ENCODE assay signal across 13 cellular contexts in the genomic region with DNA sequence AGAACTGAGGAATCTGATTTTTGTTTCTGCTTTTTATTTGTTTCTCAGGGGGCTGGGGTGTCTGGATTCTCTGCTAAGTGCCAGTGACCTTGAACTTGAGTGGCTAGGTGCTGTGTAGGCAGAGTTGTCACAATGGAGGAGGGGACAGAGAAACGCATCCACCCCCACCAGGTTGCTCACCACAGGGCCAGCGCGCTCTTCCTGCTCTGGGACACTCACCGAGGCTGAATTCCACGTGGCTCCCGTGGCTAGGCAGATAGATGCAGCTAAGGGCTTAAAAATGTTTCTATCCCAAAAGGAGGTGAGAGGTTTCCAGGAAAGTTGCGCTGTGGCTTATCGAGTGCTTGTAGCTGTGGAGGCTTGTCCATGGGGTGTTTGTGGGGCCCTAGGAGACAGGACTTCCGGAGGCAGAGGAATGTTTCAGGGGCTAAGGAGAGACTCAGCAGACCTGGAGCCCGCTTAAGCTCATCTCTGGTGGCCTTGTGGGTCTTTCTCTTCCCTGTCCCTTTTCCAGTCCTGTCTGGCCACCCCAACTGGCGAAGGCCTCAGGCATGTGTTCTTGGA. TPM values are rescaled to one million over a fixed set of nuclear protein-coding genes. Genes with fewer than 3 reads are reported as not detected.
DNase-seq lines count a peak whose midpoint lies in the region; ATAC-seq and TF ChIP-seq lines count a peak whose summit lies in the region.
"Had no signal": no experiment of that assay in that cellular context is flagged by ENCODE, and none has a peak within 500 bp of the region (broad histone marks: within the 10 kb centered on the region; RNA-seq: fewer than 3 reads in every experiment).

No MANE protein-coding gene starts in this region.

- TF ChIP-seq CTCF in Caco-2 (IDR thresholded peaks at IDR 0.05; ENCODE audit: insufficient read depth in 1 of 2, low read depth in 1 of 2, low read length in 1 of 2, severe bottlenecking in 1 of 2, unreplicated experiment in 1 of 2) (no peak), brain microvascular endothelial cell (IDR thresholded peaks at IDR 0.05; ENCODE audit: low read depth, low read length, missing control alignments) (no peak)

- POLR2A ChIA-PET in Caco-2 (lab: Charles Lee): no interaction called here
- POLR2A ChIA-PET in naive thymus-derived CD8-positive, alpha-beta T cell (lab: Charles Lee): no interaction called here

- DNase-seq in A172 (ENCODE audit: low spot score) (peak; percentile 31), Caco-2 (no peak), brain microvascular endothelial cell (no peak), DMS53 (lab: John Stamatoyannopoulos, UW) (no peak), G401 (ENCODE audit: low spot score) (no peak), DMS 273 treated with DMSO at 0.1 percent for 48 hours (lab: John Stamatoyannopoulos, UW) (no peak)
- no peak for DNase-seq in naive thymus-derived CD8-positive, alpha-beta T cell
- DNase-seq: activated CD4-positive, alpha-beta T cell treated with anti-CD3 and anti-CD28 coated beads, Interleukin-2, amount 10 ng/mL, durations not matched to agents 24 days and 14 days; effector CD8-positive, alpha-beta T cell; Kasumi-1; NCI-H2081; nucleus accumbens had no signal

- no peak overlapping the region for H3K4me3 Mint-ChIP-seq in Caco-2 (ENCODE audit: unreplicated experiment)
- no peak overlapping the region for H3K4me3 Mint-ChIP-seq in naive thymus-derived CD8-positive, alpha-beta T cell
- H3K4me3 Mint-ChIP-seq: activated CD4-positive, alpha-beta T cell treated with anti-CD3 and anti-CD28 coated beads, Interleukin-2, amount 10 ng/mL, durations not matched to agents 24 days and 14 days had no signal

- BruUV-seq in Caco-2 (replicated peaks; lab: Mats Ljungman, UMichigan): no TSS peak

- H3K27ac Mint-ChIP-seq in Caco-2 (ENCODE audit: unreplicated experiment): peak overlapping the region; percentile 61
- peak overlapping the region in 7 of 10 donors; percentile 4 to 81 (median 60) for H3K27ac Mint-ChIP-seq in naive thymus-derived CD8-positive, alpha-beta T cell
- H3K27ac Mint-ChIP-seq: activated CD4-positive, alpha-beta T cell treated with anti-CD3 and anti-CD28 coated beads, Interleukin-2, amount 10 ng/mL, durations not matched to agents 24 days and 14 days had no signal

- no peaks in the 10 kb centered on the region for H3K27me3 Mint-ChIP-seq in Caco-2 (ENCODE audit: insufficient read depth, unreplicated experiment)
- no peaks in the 10 kb centered on the region for H3K27me3 Mint-ChIP-seq in naive thymus-derived CD8-positive, alpha-beta T cell
- H3K27me3 Mint-ChIP-seq: activated CD4-positive, alpha-beta T cell treated with anti-CD3 and anti-CD28 coated beads, Interleukin-2, amount 10 ng/mL, durations not matched to agents 24 days and 14 days had no signal

- intact Hi-C loops in Caco-2 (cut with micrococcal nuclease; ENCODE audit: unreplicated experiment): no loop called here

- no peaks in the 10 kb centered on the region for H3K27me3 ChIP-seq in Caco-2 (replicated peaks; ENCODE audit: control insufficient read depth, insufficient read depth, low read length)
- H3K27me3 ChIP-seq in brain microvascular endothelial cell (replicated peaks): no peaks in the 10 kb centered on the region

- H3K9me3 ChIP-seq in Caco-2: no peaks in the 10 kb centered on the region

- no peaks in the 10 kb centered on the region for H3K9me3 Mint-ChIP-seq in Caco-2 (ENCODE audit: unreplicated experiment)
- no peaks in the 10 kb centered on the region for H3K9me3 Mint-ChIP-seq in naive thymus-derived CD8-positive, alpha-beta T cell
- H3K9me3 Mint-ChIP-seq: activated CD4-positive, alpha-beta T cell treated with anti-CD3 and anti-CD28 coated beads, Interleukin-2, amount 10 ng/mL, durations not matched to agents 24 days and 14 days had no signal

- CTCF ChIA-PET in Caco-2 (lab: Charles Lee): no interaction called here

- peak overlapping the region; percentile 3 for H3K27ac ChIP-seq in brain microvascular endothelial cell

- H3K36me3 ChIP-seq in Caco-2 (ENCODE audit: control insufficient read depth, insufficient read depth, low read length) (no peaks in the 10 kb centered on the region), brain microvascular endothelial cell (replicated peaks) (no peaks in the 10 kb centered on the region)

- H3K4me1 ChIP-seq in Caco-2: peaks cover 12% of the 10 kb centered on the region; the same call in 1 of the 2 replicates

- H3K4me3 ChIP-seq in Caco-2 (ENCODE audit: low read depth, low read length) (no peak overlapping the region), brain microvascular endothelial cell (ENCODE audit: low read depth, low read length) (no peak overlapping the region)

- in situ Hi-C loops in brain microvascular endothelial cell (cut with HindIII; ENCODE audit: low pct_ligation_motif_present, low sequenced_read_pairs) (no loop called here), G401 (cut with HindIII; ENCODE audit: low sequenced_read_pairs) (no loop called here)

- ATAC-seq in naive thymus-derived CD8-positive, alpha-beta T cell: no peak
- ATAC-seq in HG02938 (IDR thresholded peaks at IDR 0.05; ENCODE audit: unreplicated experiment): no peak

- peaks cover 12% of the 10 kb centered on the region for H3K4me1 Mint-ChIP-seq in Caco-2 (ENCODE audit: low read depth, unreplicated experiment)
- peaks cover 0 to 4% (median 2%) of the 10 kb centered on the region in 4 donors for H3K4me1 Mint-ChIP-seq in naive thymus-derived CD8-positive, alpha-beta T cell

- H3K36me3 Mint-ChIP-seq in Caco-2 (ENCODE audit: insufficient read depth, unreplicated experiment): peaks cover 28% of the 10 kb centered on the region
- peaks cover 0 to 65% (median 2%) of the 10 kb centered on the region in 3 donors for H3K36me3 Mint-ChIP-seq in naive thymus-derived CD8-positive, alpha-beta T cell

RNA-seq across cellular contexts. Expression of a gene that starts 36.8 kb away (rescaled TPM):
- 13.8 and 17.7 TPM in 2 replicates for total RNA-seq in A172 (2014; rRNA removed; shearing (Covaris generic))
- 51.3 and 54.2 TPM in 2 replicates for total RNA-seq in Caco-2 (2022)
- total RNA-seq in naive thymus-derived CD8-positive, alpha-beta T cell: 100 to 1,000 TPM; 133 to 135 TPM
- 10 to 100 TPM; 60.1 to 72.8 (median 64.6) TPM for polyA plus RNA-seq in naive thymus-derived CD8-positive, alpha-beta T cell
- total RNA-seq in G401 (2014; rRNA removed; shearing (Covaris generic)): 0.31 and 1.7 TPM in 2 replicates
